In genomic region chr15:30974112-30974511, GRCh38 we compare ENCODE assay signal across 23 cellular contexts.
"Had no signal": no experiment of that assay in that cellular context is flagged by ENCODE, and none has a peak within 500 bp of the region (broad histone marks: within the 10 kb centered on the region; RNA-seq: fewer than 3 reads in every experiment).

No MANE protein-coding gene starts in this region.

- H3K27me3 Mint-ChIP-seq: activated T-cell treated with anti-CD3 and anti-CD28 coated beads, Interleukin-2, amount 50 U/mL, for 24 hours; activated T-helper 17 cell treated with anti-CD3 and anti-CD28 coated beads, Interleukin-2, amount 50 U/mL, for 72 hours; brain; effector memory CD8-positive, alpha-beta T cell; progenitor cell of endocrine pancreas; stimulated activated naive B cell treated with anti-CD40 and anti-IgM and Interleukin-4, amounts not matched to agents 10 μg/mL and 1 μg/mL and 100 μg/mL, for 72 hours; type B pancreatic cell had no signal

- H3K9me3 Mint-ChIP-seq: activated naive CD4-positive, alpha-beta T cell treated with anti-CD3 and anti-CD28 coated beads, Interleukin-2, amount 50 U/mL, for 72 hours; activated T-cell treated with anti-CD3 and anti-CD28 coated beads, Interleukin-2, amount 50 U/mL, for 24 hours; activated T-helper 17 cell treated with anti-CD3 and anti-CD28 coated beads, Interleukin-2, amount 50 U/mL, for 72 hours; brain; effector memory CD8-positive, alpha-beta T cell; natural killer cell; stimulated activated naive B cell treated with anti-CD40 and anti-IgM and Interleukin-4, amounts not matched to agents 10 μg/mL and 1 μg/mL and 100 μg/mL, for 72 hours; type B pancreatic cell; WTC11 had no signal

- H3K27ac ChIP-seq: esophagus muscularis mucosa, testis, vagina had no signal

- DNase-seq: activated CD4-positive, alpha-beta T cell treated with anti-CD3 and anti-CD28 coated beads, Interleukin-2, amount 50 U/mL, for 4 hours; activated CD8-positive, alpha-beta memory T cell treated with anti-CD3 and anti-CD28 coated beads for 24 hours; activated CD8-positive, alpha-beta memory T cell treated with anti-CD3 and anti-CD28 coated beads, Interleukin-2, amount 50 U/mL, for 4 hours; activated T-cell treated with anti-CD3 and anti-CD28 coated beads, Interleukin-2, amount 50 U/mL, for 24 hours; aorta; effector memory CD8-positive, alpha-beta T cell; glutamatergic neuron; left ventricle myocardium superior; mammary epithelial cell; natural killer cell; retina; stimulated activated CD4-positive, alpha-beta T cell treated with anti-CD3 and anti-CD28 coated beads, Interleukin-2, amount 100 ng/mL, for 48 hours; stimulated activated CD8-positive, alpha-beta memory T cell treated with anti-CD3 and anti-CD28 coated beads, Interleukin-4, amount 100 ng/mL, for 48 hours; stimulated activated naive B cell treated with anti-CD40 and anti-IgM and Interleukin-4, amounts not matched to agents 10 μg/mL and 1 μg/mL and 100 μg/mL, for 72 hours; testis had no signal

- H3K4me3 Mint-ChIP-seq: activated T-cell treated with anti-CD3 and anti-CD28 coated beads, Interleukin-2, amount 50 U/mL, for 24 hours; activated T-helper 17 cell treated with anti-CD3 and anti-CD28 coated beads, Interleukin-2, amount 50 U/mL, for 72 hours; brain; effector memory CD8-positive, alpha-beta T cell; natural killer cell; stimulated activated naive B cell treated with anti-CD40 and anti-IgM and Interleukin-4, amounts not matched to agents 10 μg/mL and 1 μg/mL and 100 μg/mL, for 72 hours; type B pancreatic cell; WTC11 had no signal

- H3K4me3 ChIP-seq: esophagus muscularis mucosa, testis, vagina had no signal

- H3K36me3 Mint-ChIP-seq: natural killer cell had no signal

- H3K27me3 ChIP-seq: esophagus muscularis mucosa, testis, vagina had no signal

- H3K9me3 ChIP-seq: esophagus muscularis mucosa, testis, vagina had no signal

- H3K4me1 ChIP-seq: testis had no signal

- H3K27ac Mint-ChIP-seq: activated naive CD4-positive, alpha-beta T cell treated with anti-CD3 and anti-CD28 coated beads, Interleukin-2, amount 50 U/mL, for 72 hours; activated T-cell treated with anti-CD3 and anti-CD28 coated beads, Interleukin-2, amount 50 U/mL, for 24 hours; activated T-helper 17 cell treated with anti-CD3 and anti-CD28 coated beads, Interleukin-2, amount 50 U/mL, for 72 hours; effector memory CD8-positive, alpha-beta T cell; progenitor cell of endocrine pancreas; stimulated activated naive B cell treated with anti-CD40 and anti-IgM and Interleukin-4, amounts not matched to agents 10 μg/mL and 1 μg/mL and 100 μg/mL, for 72 hours; type B pancreatic cell had no signal

- ATAC-seq: activated naive CD4-positive, alpha-beta T cell treated with anti-CD3 and anti-CD28 coated beads, Interleukin-2, amount 50 U/mL, for 72 hours; activated T-helper 17 cell treated with anti-CD3 and anti-CD28 coated beads, Interleukin-2, amount 50 U/mL, for 72 hours; effector memory CD8-positive, alpha-beta T cell; left ventricle myocardium superior; natural killer cell; stimulated activated naive B cell treated with anti-CD40 and anti-IgM and Interleukin-4, amounts not matched to agents 10 μg/mL and 1 μg/mL and 100 μg/mL, for 72 hours; WTC11 had no signal
